8 cellular contexts compared by ENCODE assay signal in the genomic region with DNA sequence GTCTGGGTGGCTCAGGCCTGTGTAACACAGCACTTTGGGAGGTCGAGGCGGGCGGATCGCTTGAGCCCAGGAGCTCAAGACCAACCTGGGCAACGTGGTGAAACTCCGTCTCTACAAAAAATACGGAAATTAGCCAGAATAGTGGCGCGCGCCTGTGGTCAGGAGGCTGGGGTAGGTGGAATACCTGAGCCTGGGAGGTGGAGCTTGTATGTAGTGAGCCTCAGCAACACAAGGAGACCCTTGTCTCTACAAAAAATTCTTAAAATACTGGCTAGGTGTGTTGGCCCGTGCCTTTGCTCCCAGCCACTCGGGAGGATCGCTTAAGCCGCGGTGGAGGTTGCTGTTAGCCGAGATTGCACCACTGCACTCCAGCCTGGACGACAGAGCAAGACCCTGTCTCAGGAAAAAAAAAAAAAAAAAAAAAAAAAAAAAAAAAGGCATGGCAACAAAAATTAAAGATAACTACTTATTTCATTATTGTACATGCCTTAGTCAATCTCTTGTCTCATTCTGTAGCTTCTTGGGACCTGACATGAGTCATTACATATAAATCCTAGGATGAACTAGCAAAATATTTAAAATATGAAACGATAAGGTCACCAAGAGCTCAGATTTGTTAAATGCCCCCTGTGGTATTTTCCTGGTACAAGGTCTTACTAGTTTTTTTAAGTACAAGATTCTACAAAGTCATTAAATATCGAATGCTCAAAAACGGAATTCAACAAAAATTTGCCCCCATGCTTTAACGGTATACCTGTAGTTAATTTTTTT. TPM values are rescaled to one million over a fixed set of nuclear protein-coding genes. Genes with fewer than 3 reads are reported as not detected.
DNase-seq lines count a peak whose midpoint lies in the region; ATAC-seq, FAIRE-seq and TF ChIP-seq lines count a peak whose summit lies in the region.

No MANE protein-coding gene starts in this region.

- H2AFZ ChIP-seq in Karpas-422 (ENCODE audit: low read length) = no peak overlapping the region

- H3K27me3 ChIP-seq in Karpas-422 (ENCODE audit: low read length) (no peaks in the 10 kb centered on the region), gastroesophageal sphincter (no peaks in the 10 kb centered on the region)

- H3K27ac ChIP-seq in Karpas-422 (ENCODE audit: low read length) (peak overlapping the region; percentile 85), gastroesophageal sphincter (peak overlapping the region; percentile 93 to 99 (median 96))

- no peak for TF ChIP-seq CTCF in gastroesophageal sphincter (IDR thresholded peaks at IDR 0.05)

- DNase-seq in GM12892 (ENCODE audit: insufficient read length) (no peak), Karpas-422 (peak; percentile 91), skeletal muscle cell (ENCODE audit: low read depth) (no peak), A172 (ENCODE audit: low spot score) (no peak)
- DNase-seq in activated CD8-positive, alpha-beta memory T cell treated with anti-CD3 and anti-CD28 coated beads, Interleukin-2, amount 50 U/mL, for 48 hours = peak; percentile 76

- ATAC-seq in gastroesophageal sphincter (no peak), HG02840 (IDR thresholded peaks at IDR 0.05; ENCODE audit: low FRiP score, unreplicated experiment) (no peak), HG02759 (IDR thresholded peaks at IDR 0.05; ENCODE audit: unreplicated experiment) (no peak)

- peaks cover 95% of the 10 kb centered on the region for H3K79me2 ChIP-seq in Karpas-422 (ENCODE audit: low read length)

- H3K9me2 ChIP-seq in Karpas-422 (replicated peaks; ENCODE audit: insufficient read depth, low read length) = no peaks in the 10 kb centered on the region

- TF ChIP-seq EP300 in gastroesophageal sphincter (IDR thresholded peaks at IDR 0.05) = no peak

- H3K4me3 ChIP-seq in Karpas-422 (ENCODE audit: low read length) = peak overlapping the region; percentile 79
- H3K4me3 ChIP-seq in gastroesophageal sphincter = peak overlapping the region; percentile 74 to 84
- H3K4me3 ChIP-seq in skeletal muscle cell (ENCODE audit: low read depth, low read length) = peak overlapping the region; percentile 93

- H3K36me3 ChIP-seq in Karpas-422 (ENCODE audit: insufficient read depth, low read length) (peaks cover 64% of the 10 kb centered on the region), gastroesophageal sphincter (peaks cover 0 to 47% of the 10 kb centered on the region in 2 donors)

- peak; percentile 46; the same call in 1 of the 2 replicates for TF ChIP-seq POLR2A in GM12892 (IDR thresholded peaks at IDR 0.05; ENCODE audit: low read depth, low read length)
- no peak for TF ChIP-seq POLR2A in gastroesophageal sphincter (IDR thresholded peaks at IDR 0.05)

- 23 to 24% methylated on average over 14 to 20 of the region's 21 CpGs for WGBS in gastroesophageal sphincter (ENCODE audit: low coverage in 1 of 2), 2 donors

- peak; percentile 9 for FAIRE-seq in GM12892 (lab: Jason Lieb, UNC)

- H4K20me1 ChIP-seq in Karpas-422 (ENCODE audit: insufficient read depth, low read depth, low read length) = peaks cover 54% of the 10 kb centered on the region

- peak overlapping the region; percentile 92 for H3K4me2 ChIP-seq in Karpas-422 (ENCODE audit: low read depth, low read length, poor library complexity, severe bottlenecking)

- H3K4me1 ChIP-seq in Karpas-422 (ENCODE audit: low read length) (peaks cover 55% of the 10 kb centered on the region), gastroesophageal sphincter (peaks cover 20 to 64% (median 22%) of the 10 kb centered on the region in 3 donors)

- no peaks in the 10 kb centered on the region for H3K9me3 ChIP-seq in Karpas-422 (ENCODE audit: low read length)
- no peaks in the 10 kb centered on the region for H3K9me3 ChIP-seq in gastroesophageal sphincter

- H3K9ac ChIP-seq in Karpas-422 (ENCODE audit: low read length) = peak overlapping the region; percentile 85

RNA-seq across cellular contexts. Expression of gene TAF1D, which starts 1.1 kb away (rescaled TPM):
- 181 TPM for polyA plus RNA-seq in GM12892 (2012; ENCODE audit: missing spikeins)
- 289 and 429 TPM in 2 replicates for total RNA-seq in Karpas-422 (2014; rRNA removed; shearing (Covaris generic); ENCODE audit: low replicate concordance)
- 100 to 1,000 TPM in 1 of 4 donors, 10 to 100 TPM in 3; 28.3 to 114 (median 58.1) TPM for total RNA-seq in gastroesophageal sphincter
- 87.6 and 97.8 TPM in 2 replicates for total RNA-seq in A172 (2014; rRNA removed; shearing (Covaris generic))

RNA-seq across cellular contexts. Expression of gene C11orf54, which starts 1.3 kb away (rescaled TPM):
- polyA plus RNA-seq in GM12892 (2012; ENCODE audit: missing spikeins) = 28.9 TPM
- total RNA-seq in Karpas-422 (2014; rRNA removed; shearing (Covaris generic); ENCODE audit: low replicate concordance) = 44.0 and 81.4 TPM in 2 replicates
- total RNA-seq in gastroesophageal sphincter = 10 to 100 TPM; 33.8 to 81.4 (median 45.4) TPM
- 14.0 and 18.6 TPM in 2 replicates for total RNA-seq in A172 (2014; rRNA removed; shearing (Covaris generic))

RNA-seq across cellular contexts. Expression of gene MED17, which starts 43.9 kb away (rescaled TPM):
- 19.8 TPM for polyA plus RNA-seq in GM12892 (2012; ENCODE audit: missing spikeins)
- total RNA-seq in Karpas-422 (2014; rRNA removed; shearing (Covaris generic); ENCODE audit: low replicate concordance) = 62.0 and 77.4 TPM in 2 replicates
- total RNA-seq in gastroesophageal sphincter = 10 to 100 TPM; 27.1 to 29.7 (median 28.2) TPM
- total RNA-seq in A172 (2014; rRNA removed; shearing (Covaris generic)) = 12.9 and 18.6 TPM in 2 replicates

Comparison
In these comparisons a context has a peak if more than half of its experiments do, and no peak if none do; other contexts are left out.
1. DNase-seq: peak in Karpas-422 (single experiment) and activated CD8-positive, alpha-beta memory T cell treated with anti-CD3 and anti-CD28 coated beads, Interleukin-2, amount 50 U/mL, for 48 hours (single experiment); none in GM12892 (single experiment), skeletal muscle cell (single experiment) and A172 (single experiment).
2. Peak in every context shown above with its lines, with median percentiles within 50 percentile points of each other: H3K4me3 ChIP-seq.